Comparison of ENCODE assay signal across 19 cellular contexts in genomic region chr17:5705876-5706420, GRCh38.
"Had no signal": no experiment of that assay in that cellular context is flagged by ENCODE, and none has a peak within 500 bp of the region (broad histone marks: within the 10 kb centered on the region; RNA-seq: fewer than 3 reads in every experiment).

No MANE protein-coding gene starts in this region.

- H3K9me3 Mint-ChIP-seq: natural killer cell treated with Interleukin-12 subunit alpha and Interleukin-12 subunit beta and Interleukin-15 and Interleukin-18, amount 100 ng/mL, for 72 hours had no signal

- H3K4me3 ChIP-seq: colonic mucosa, heart left ventricle, left lung, lower lobe of right lung, psoas muscle, right lobe of liver had no signal

- FAIRE-seq: islet of Langerhans, urothelium cell line had no signal

- H3K9me3 ChIP-seq: colonic mucosa, lower lobe of right lung, psoas muscle, right lobe of liver had no signal

- H3K36me3 ChIP-seq: colonic mucosa, heart left ventricle, left lung, lower lobe of right lung, right lobe of liver had no signal

- H3K4me3 Mint-ChIP-seq: memory B cell; mesothelial cell of epicardium; natural killer cell treated with Interleukin-12 subunit alpha and Interleukin-12 subunit beta and Interleukin-15 and Interleukin-18, amount 100 ng/mL, for 72 hours; stimulated activated naive B cell treated with anti-CD40 and anti-IgM and Interleukin-4, amounts not matched to agents 10 μg/mL and 1 μg/mL and 100 μg/mL, for 72 hours had no signal

- H3K27ac ChIP-seq: colonic mucosa, heart left ventricle, left lung, lower lobe of right lung, psoas muscle, right lobe of liver had no signal

- H3K36me3 Mint-ChIP-seq: mesothelial cell of epicardium; natural killer cell treated with Interleukin-12 subunit alpha and Interleukin-12 subunit beta and Interleukin-15 and Interleukin-18, amount 100 ng/mL, for 72 hours; stimulated activated naive B cell treated with anti-CD40 and anti-IgM and Interleukin-4, amounts not matched to agents 10 μg/mL and 1 μg/mL and 100 μg/mL, for 72 hours had no signal

- DNase-seq: colonic mucosa; dermis blood vessel endothelial cell; effector CD4-positive, alpha-beta T cell; foreskin melanocyte; heart left ventricle; left lung; lower lobe of right lung; psoas muscle; retina; right lobe of liver; stimulated activated CD4-positive, alpha-beta T cell treated with anti-CD3 and anti-CD28 coated beads, Interleukin-2, amount 100 ng/mL, for 24 hours; stimulated activated CD4-positive, alpha-beta T cell treated with anti-CD3 and anti-CD28 coated beads, Interleukin-4, amount 100 ng/mL, for 4 hours; stimulated activated naive B cell treated with anti-CD40 and anti-IgM and Interleukin-4, amounts not matched to agents 10 μg/mL and 1 μg/mL and 100 μg/mL, for 72 hours; trophoblast cell had no signal

- ATAC-seq: natural killer cell treated with Interleukin-12 subunit alpha and Interleukin-12 subunit beta and Interleukin-15 and Interleukin-18, amount 100 ng/mL, for 72 hours had no signal

- H3K4me1 ChIP-seq: colonic mucosa, heart left ventricle, left lung, lower lobe of right lung, psoas muscle, right lobe of liver had no signal

- H3K4me1 Mint-ChIP-seq: memory B cell; mesothelial cell of epicardium; stimulated activated naive B cell treated with anti-CD40 and anti-IgM and Interleukin-4, amounts not matched to agents 10 μg/mL and 1 μg/mL and 100 μg/mL, for 72 hours had no signal

- H3K27me3 ChIP-seq: colonic mucosa, right lobe of liver had no signal

- H3K27ac Mint-ChIP-seq: memory B cell; mesothelial cell of epicardium; natural killer cell treated with Interleukin-12 subunit alpha and Interleukin-12 subunit beta and Interleukin-15 and Interleukin-18, amount 100 ng/mL, for 72 hours; stimulated activated naive B cell treated with anti-CD40 and anti-IgM and Interleukin-4, amounts not matched to agents 10 μg/mL and 1 μg/mL and 100 μg/mL, for 72 hours had no signal
